ENCODE assay signal across 5 cellular contexts in genomic region chr10:73714483-73714882, GRCh38. TPM values are rescaled to one million over a fixed set of nuclear protein-coding genes. Genes with fewer than 3 reads are reported as not detected.
"Had no signal": no experiment of that assay in that cellular context is flagged by ENCODE, and none has a peak within 500 bp of the region (broad histone marks: within the 10 kb centered on the region; RNA-seq: fewer than 3 reads in every experiment).

No MANE protein-coding gene starts in this region.

RNA-seq across cellular contexts. Expression of gene AGAP5, which starts 16.6 kb away (rescaled TPM):
- total RNA-seq: RPMI7951 had no signal

RNA-seq across cellular contexts. Expression of gene SYNPO2L, which starts 58.7 kb away (rescaled TPM):
- total RNA-seq: M059J, Peyer's patch, RPMI7951, SJSA1 had no signal
- polyA plus RNA-seq: IgD-negative memory B cell had no signal
